In genomic region chr3:196711838-196712513, GRCh38 we compare ENCODE assay signal across 1 cellular context.
TF ChIP-seq lines count a peak whose summit lies in the region.

TSS of gene CEP19 (minus strand) at chr3:196712250. CDS start at chr3:196708657, 3,593 bp downstream.
TSS of gene PIGX (plus strand) at chr3:196712377.

TF ChIP-seq in HepG2, 621 proteins besides CTCF, POLR2A, EP300 and RAD21 (continued from another document and continues in another):
- TF ChIP-seq MAZ (IDR thresholded peaks at IDR 0.05; ENCODE audit: borderline replicate concordance, low read depth, low read length) (no peak; the same call in 1 of the 2 replicates), MAZ (CRISPR knock-in tag; IDR thresholded peaks at IDR 0.05; ENCODE audit: low read depth) (peak; percentile 65; the same call in 1 of the 2 replicates), TP53 (CRISPR knock-in tag; conservative IDR thresholded peaks at IDR 0.05) (no peak), STAT6 (CRISPR knock-in tag; IDR thresholded peaks at IDR 0.05; ENCODE audit: borderline replicate concordance) (no peak), KLF12 (CRISPR knock-in tag; IDR thresholded peaks at IDR 0.05; ENCODE audit: borderline replicate concordance) (peak; percentile 28; the same call in 1 of the 2 replicates), HNRNPLL (IDR thresholded peaks at IDR 0.05; ENCODE audit: low read depth, low read length, poor library complexity, severe bottlenecking) (peak; percentile 97), ZNF772 (CRISPR knock-in tag; IDR thresholded peaks at IDR 0.05) (0 out of 2 replicates have a peak, but pooled peaks have one; percentile 58), ZNF362 (CRISPR knock-in tag; IDR thresholded peaks at IDR 0.05; ENCODE audit: borderline replicate concordance) (no peak), TCF7L2 (IDR thresholded peaks at IDR 0.05; ENCODE audit: low read depth, low read length) (no peak), FOXK1 (CRISPR knock-in tag; IDR thresholded peaks at IDR 0.05; ENCODE audit: borderline replicate concordance, low read depth) (no peak), MEF2D (CRISPR knock-in tag; IDR thresholded peaks at IDR 0.05) (0 out of 2 replicates have a peak, but pooled peaks have one; percentile 32), TSC22D2 (CRISPR knock-in tag; IDR thresholded peaks at IDR 0.05; ENCODE audit: borderline replicate concordance) (0 out of 2 replicates have a peak, but pooled peaks have one; percentile 27), CENPT (CRISPR knock-in tag; IDR thresholded peaks at IDR 0.05; ENCODE audit: low read depth) (no peak), CHCHD3 (CRISPR knock-in tag; IDR thresholded peaks at IDR 0.05) (peak; percentile 32; the same call in 1 of the 2 replicates), ZNF124 (CRISPR knock-in tag; IDR thresholded peaks at IDR 0.05) (peak; percentile 47; the same call in 1 of the 2 replicates), TFDP2 (CRISPR knock-in tag; IDR thresholded peaks at IDR 0.05) (peak; percentile 75), IRX3 (CRISPR knock-in tag; IDR thresholded peaks at IDR 0.05; ENCODE audit: borderline replicate concordance, low read depth) (no peak), MXI1 (IDR thresholded peaks at IDR 0.05; ENCODE audit: borderline replicate concordance, low read depth, low read length) (peak; percentile 87; the same call in 2 of the 3 replicates), ZNF800 (CRISPR knock-in tag; IDR thresholded peaks at IDR 0.05) (peak; percentile 39; the same call in 1 of the 2 replicates), ZXDC (CRISPR knock-in tag; IDR thresholded peaks at IDR 0.05) (0 out of 2 replicates have a peak, but pooled peaks have one; percentile 24), ZSCAN12 (CRISPR knock-in tag; IDR thresholded peaks at IDR 0.05) (0 out of 2 replicates have a peak, but pooled peaks have one; percentile 33), ZNF552 (CRISPR knock-in tag; IDR thresholded peaks at IDR 0.05; ENCODE audit: borderline replicate concordance) (0 out of 2 replicates have a peak, but pooled peaks have one; percentile 41), TGIF2 (CRISPR knock-in tag; IDR thresholded peaks at IDR 0.05) (peak; percentile 19; the same call in 1 of the 2 replicates), NFE2 (CRISPR knock-in tag; IDR thresholded peaks at IDR 0.05) (no peak), KAT8 (CRISPR knock-in tag; IDR thresholded peaks at IDR 0.05) (peak; percentile 44; the same call in 1 of the 2 replicates), POLR2G (IDR thresholded peaks at IDR 0.05; ENCODE audit: low read depth, low read length) (peak; percentile 77), YY1 (IDR thresholded peaks at IDR 0.05; ENCODE audit: insufficient read depth, insufficient replicate concordance, low read depth, low read length) (peak; percentile 37), AHDC1 (CRISPR knock-in tag; IDR thresholded peaks at IDR 0.05; ENCODE audit: borderline replicate concordance) (no peak), ZNF709 (CRISPR knock-in tag; IDR thresholded peaks at IDR 0.05) (0 out of 2 replicates have a peak, but pooled peaks have one; percentile 38), GLI4 (CRISPR knock-in tag; IDR thresholded peaks at IDR 0.05; ENCODE audit: borderline replicate concordance) (0 out of 2 replicates have a peak, but pooled peaks have one; percentile 3), NCOA1 (CRISPR knock-in tag; IDR thresholded peaks at IDR 0.05) (peak; percentile 81; the same call in 1 of the 2 replicates), ZBTB21 (CRISPR knock-in tag; IDR thresholded peaks at IDR 0.05) (no peak), DRAP1 (CRISPR knock-in tag; IDR thresholded peaks at IDR 0.05) (no peak; the same call in 1 of the 2 replicates), ZNF615 (CRISPR knock-in tag; IDR thresholded peaks at IDR 0.05; ENCODE audit: borderline replicate concordance) (no peak), ZNF629 (CRISPR knock-in tag; conservative IDR thresholded peaks at IDR 0.05) (no peak), ZNF687 (CRISPR knock-in tag; IDR thresholded peaks at IDR 0.05) (peak; percentile 70)
